In the genomic region with DNA sequence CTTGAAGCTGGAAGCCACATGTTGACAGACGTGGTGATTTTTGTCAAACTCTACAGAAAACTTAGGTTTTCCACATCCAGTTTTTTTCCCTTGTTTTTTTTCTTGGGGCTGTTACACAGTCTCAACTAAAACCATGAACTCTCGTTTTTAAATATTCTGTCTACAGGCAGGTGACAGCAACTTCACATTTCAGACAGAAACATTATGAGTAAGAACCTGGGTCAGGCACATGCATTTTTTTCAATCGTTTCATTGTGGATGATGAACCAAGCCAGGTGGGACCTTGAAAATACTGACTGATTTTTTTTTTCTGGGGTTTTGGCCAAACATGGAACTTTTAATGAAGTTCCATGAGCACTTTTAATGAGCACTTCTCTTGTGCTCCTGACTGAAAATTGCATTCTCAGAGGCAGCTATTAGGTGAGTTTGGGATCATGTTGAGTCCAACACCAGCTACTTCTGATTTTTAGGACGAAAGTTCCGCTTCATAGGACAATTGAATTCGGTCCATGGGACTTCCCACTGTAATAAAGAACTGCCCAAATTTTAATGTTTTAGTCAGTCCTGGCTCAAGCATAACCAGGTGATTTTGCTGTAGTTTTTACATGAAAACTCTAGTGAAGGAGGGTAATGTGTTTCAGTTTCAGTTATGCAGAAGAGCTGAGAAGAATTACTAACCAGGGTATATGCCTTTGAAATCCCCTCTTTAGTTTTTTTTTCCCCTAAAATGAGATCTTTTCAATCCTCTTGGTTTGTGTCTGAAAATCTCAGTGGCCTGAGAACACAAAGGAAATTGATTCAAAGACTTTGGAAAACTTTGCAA, we compare ENCODE assay signal across 13 cellular contexts.
A peak's percentile ranks its signal among the peaks of the same experiment; 100 is the strongest.
DNase-seq lines count a peak whose midpoint lies in the region; ATAC-seq, FAIRE-seq and TF ChIP-seq lines count a peak whose summit lies in the region.
"Had no signal": no experiment of that assay in that cellular context is flagged by ENCODE, and none has a peak within 500 bp of the region (broad histone marks: within the 10 kb centered on the region; RNA-seq: fewer than 3 reads in every experiment).

No MANE protein-coding gene starts in this region.

- DNase-seq in GM12891 (ENCODE audit: insufficient read length, low spot score): no peak
- no peak for DNase-seq in mesenteric fat pad (ENCODE audit: low spot score)
- DNase-seq in activated CD4-positive, alpha-beta T cell treated with anti-CD3 and anti-CD28 coated beads for 48 hours: no peak
- no peak for DNase-seq in GF-D8 (lab: John Stamatoyannopoulos, UW)
- DNase-seq: activated naive CD8-positive, alpha-beta T cell treated with anti-CD3 and anti-CD28 coated beads, Interleukin-2, amount 10 ng/mL, durations not matched to agents 7 days and 5 days; pancreas; stimulated activated CD4-positive, alpha-beta T cell treated with anti-CD3 and anti-CD28 coated beads, Interleukin-12 subunit alpha, Interleukin-12 subunit beta, amount 100 ng/mL, for 4 hours; T1000; upper lobe of left lung had no signal

- TF ChIP-seq POLR2A in GM12891 (IDR thresholded peaks at IDR 0.05; ENCODE audit: low read depth, low read length): no peak

- peak; percentile 26 for FAIRE-seq in GM12891 (lab: Jason Lieb, UNC)
- FAIRE-seq: pancreas had no signal

- ATAC-seq in GM19328 (IDR thresholded peaks at IDR 0.05; ENCODE audit: unreplicated experiment) (peak; percentile 75), HG02610 (IDR thresholded peaks at IDR 0.05; ENCODE audit: unreplicated experiment) (peak; percentile 91), HG03280 (IDR thresholded peaks at IDR 0.05; ENCODE audit: unreplicated experiment) (peak; percentile 80), HG03196 (IDR thresholded peaks at IDR 0.05; ENCODE audit: unreplicated experiment) (no peak)
- ATAC-seq: pancreas had no signal

TF ChIP-seq in GM12891, 5 proteins besides CTCF, POLR2A, EP300 and RAD21:
- no peak for TF ChIP-seq PAX5 (IDR thresholded peaks at IDR 0.05; ENCODE audit: insufficient read depth, low read length, severe bottlenecking)
- no peak for TF ChIP-seq POU2F2 (IDR thresholded peaks at IDR 0.05; ENCODE audit: low read depth, low read length)
